ENCODE assay signal across 1 cellular context in genomic region chr13:60591348-60591747, GRCh38.
TF ChIP-seq lines count a peak whose summit lies in the region.

No MANE protein-coding gene starts in this region.

TF ChIP-seq in H1, 55 proteins besides CTCF, POLR2A, EP300 and RAD21 (continued from another document):
- TF ChIP-seq CHD7 (IDR thresholded peaks at IDR 0.05; ENCODE audit: insufficient replicate concordance, low read length) (no peak), YY1 (IDR thresholded peaks at IDR 0.05; ENCODE audit: low read depth, low read length) (no peak), RXRA (IDR thresholded peaks at IDR 0.05; ENCODE audit: insufficient read depth, low read depth, low read length) (no peak), CBX5 (IDR thresholded peaks at IDR 0.05; ENCODE audit: low read depth, low read length) (no peak), NANOG (IDR thresholded peaks at IDR 0.05; ENCODE audit: insufficient read depth, low read depth, low read length, poor library complexity, severe bottlenecking) (no peak), SUZ12 (IDR thresholded peaks at IDR 0.05; ENCODE audit: low read length) (no peak), EGR1 (IDR thresholded peaks at IDR 0.05; ENCODE audit: borderline replicate concordance, low read depth, low read length) (no peak), ATF3 (IDR thresholded peaks at IDR 0.05; ENCODE audit: insufficient read depth, low read depth, low read length) (no peak), NRF1 (IDR thresholded peaks at IDR 0.05; ENCODE audit: low read depth, low read length) (no peak), TBP (IDR thresholded peaks at IDR 0.05; ENCODE audit: low read depth, low read length) (no peak), SP2 (IDR thresholded peaks at IDR 0.05; ENCODE audit: low read length) (no peak)
TF ChIP-seq in H1: peak in this region for 0.
